14 cellular contexts compared by ENCODE assay signal in the genomic region with DNA sequence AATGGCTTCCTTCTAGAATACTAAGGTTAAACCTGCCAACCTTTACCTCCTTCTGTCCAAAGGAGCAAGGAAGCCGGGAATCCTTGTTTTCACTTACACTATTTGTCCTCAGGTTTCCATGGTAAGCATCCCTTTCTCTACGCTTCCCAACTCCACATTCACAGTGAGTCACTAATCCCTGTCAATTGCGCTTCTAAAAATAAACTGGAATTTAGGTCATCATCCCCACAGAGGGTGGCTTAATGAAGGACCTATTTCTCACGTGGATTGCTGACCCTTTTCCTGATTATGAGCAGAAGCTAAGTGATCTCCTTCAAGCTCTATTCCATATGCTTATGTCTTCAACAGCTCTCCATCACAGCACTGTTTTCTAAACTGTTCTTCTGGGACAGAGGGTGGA. TPM values are rescaled to one million over a fixed set of nuclear protein-coding genes. Genes with fewer than 3 reads are reported as not detected.
DNase-seq lines count a peak whose midpoint lies in the region; ATAC-seq, FAIRE-seq and TF ChIP-seq lines count a peak whose summit lies in the region.
"Had no signal": no experiment of that assay in that cellular context is flagged by ENCODE, and none has a peak within 500 bp of the region (broad histone marks: within the 10 kb centered on the region; RNA-seq: fewer than 3 reads in every experiment).

No MANE protein-coding gene starts in this region.

- no peaks in the 10 kb centered on the region for H3K4me1 Mint-ChIP-seq in activated CD8-positive, alpha-beta T cell treated with anti-CD3 and anti-CD28 coated beads, Interleukin-2, amount 10 ng/mL, durations not matched to agents 7 days and 5 days (ENCODE audit: low read depth)
- H3K4me1 Mint-ChIP-seq in natural killer cell treated with Interleukin-12 subunit alpha and Interleukin-12 subunit beta and Interleukin-15 and Interleukin-18, amount 100 ng/mL, for 72 hours (ENCODE audit: low read depth in 2 of 2): no peaks in the 10 kb centered on the region

- H3K4me2 ChIP-seq in osteoblast (ENCODE audit: insufficient read depth, low read length): peak overlapping the region; percentile 20

- no peaks in the 10 kb centered on the region for H3K36me3 Mint-ChIP-seq in activated CD8-positive, alpha-beta T cell treated with anti-CD3 and anti-CD28 coated beads, Interleukin-2, amount 10 ng/mL, durations not matched to agents 7 days and 5 days (ENCODE audit: low read depth)
- H3K36me3 Mint-ChIP-seq in natural killer cell treated with Interleukin-12 subunit alpha and Interleukin-12 subunit beta and Interleukin-15 and Interleukin-18, amount 100 ng/mL, for 72 hours: no peaks in the 10 kb centered on the region

- no peak for ATAC-seq in activated CD8-positive, alpha-beta T cell treated with anti-CD3 and anti-CD28 coated beads, Interleukin-2, amount 10 ng/mL, durations not matched to agents 7 days and 5 days
- no peak for ATAC-seq in natural killer cell treated with Interleukin-12 subunit alpha and Interleukin-12 subunit beta and Interleukin-15 and Interleukin-18, amount 100 ng/mL, for 72 hours
- ATAC-seq in HG03571 (IDR thresholded peaks at IDR 0.05; ENCODE audit: unreplicated experiment): no peak
- ATAC-seq: effector memory CD8-positive, alpha-beta T cell had no signal

- H2AFZ ChIP-seq in osteoblast (ENCODE audit: low read length): no peak overlapping the region

- no peaks in the 10 kb centered on the region for H3K27me3 ChIP-seq in osteoblast (ENCODE audit: insufficient read depth, low read length)
- H3K27me3 ChIP-seq: uterus had no signal

- no peak overlapping the region for H3K4me3 Mint-ChIP-seq in activated CD8-positive, alpha-beta T cell treated with anti-CD3 and anti-CD28 coated beads, Interleukin-2, amount 10 ng/mL, durations not matched to agents 7 days and 5 days
- no peak overlapping the region for H3K4me3 Mint-ChIP-seq in natural killer cell treated with Interleukin-12 subunit alpha and Interleukin-12 subunit beta and Interleukin-15 and Interleukin-18, amount 100 ng/mL, for 72 hours
- H3K4me3 Mint-ChIP-seq: effector memory CD8-positive, alpha-beta T cell had no signal

- no peaks in the 10 kb centered on the region for H3K9me3 ChIP-seq in osteoblast (ENCODE audit: low read depth, low read length)
- H3K9me3 ChIP-seq: uterus had no signal

- no peak overlapping the region for H3K27ac Mint-ChIP-seq in activated CD8-positive, alpha-beta T cell treated with anti-CD3 and anti-CD28 coated beads, Interleukin-2, amount 10 ng/mL, durations not matched to agents 7 days and 5 days
- H3K27ac Mint-ChIP-seq in natural killer cell treated with Interleukin-12 subunit alpha and Interleukin-12 subunit beta and Interleukin-15 and Interleukin-18, amount 100 ng/mL, for 72 hours: no peak overlapping the region
- H3K27ac Mint-ChIP-seq: effector memory CD8-positive, alpha-beta T cell had no signal

- H3K4me3 ChIP-seq in osteoblast (ENCODE audit: insufficient read depth, low read length): no peak overlapping the region
- H3K4me3 ChIP-seq: uterus had no signal

- peaks cover 10% of the 10 kb centered on the region for H3K4me1 ChIP-seq in osteoblast (ENCODE audit: insufficient read depth, low read length)
- H3K4me1 ChIP-seq: uterus had no signal

- no peaks in the 10 kb centered on the region for H3K79me2 ChIP-seq in osteoblast (ENCODE audit: insufficient read depth, low read length)

- FAIRE-seq in RCC 7860 (lab: Jason Lieb, UNC): no peak

- H4K20me1 ChIP-seq in osteoblast (ENCODE audit: insufficient read depth, low read length): no peaks in the 10 kb centered on the region

- no peaks in the 10 kb centered on the region for H3K36me3 ChIP-seq in osteoblast (ENCODE audit: insufficient read depth, low read length)
- H3K36me3 ChIP-seq: uterus had no signal

- DNase-seq in EH (ENCODE audit: low read depth): peak; percentile 87
- DNase-seq in RCC 7860 (ENCODE audit: low spot score): peak; percentile 72
- DNase-seq in fibroblast of gingiva (ENCODE audit: low read depth): peak; percentile 73
- DNase-seq in osteoblast (ENCODE audit: insufficient read length, low spot score, missing footprints): peak; percentile 80
- no peak for DNase-seq in activated naive CD4-positive, alpha-beta T cell (lab: John Stamatoyannopoulos, UW)
- DNase-seq in activated CD8-positive, alpha-beta T cell treated with anti-CD3 and anti-CD28 coated beads, Interleukin-2, amount 10 ng/mL, durations not matched to agents 7 days and 5 days: no peak
- DNase-seq in natural killer cell treated with Interleukin-12 subunit alpha and Interleukin-12 subunit beta and Interleukin-15 and Interleukin-18, amount 100 ng/mL, for 72 hours (ENCODE audit: low spot score): no peak
- DNase-seq: effector memory CD8-positive, alpha-beta T cell; GDM1; NCI-H1436; stimulated activated CD4-positive, alpha-beta T cell treated with anti-CD3 and anti-CD28 coated beads, Interleukin-4, amount 100 ng/mL, for 1 hour; T-helper 1 cell; uterus had no signal

- CTCF ChIA-PET in activated CD8-positive, alpha-beta T cell treated with anti-CD3 and anti-CD28 coated beads, Interleukin-2, amount 10 ng/mL, durations not matched to agents 7 days and 5 days (lab: Charles Lee): no interaction called here

- H3K9me3 Mint-ChIP-seq in activated CD8-positive, alpha-beta T cell treated with anti-CD3 and anti-CD28 coated beads, Interleukin-2, amount 10 ng/mL, durations not matched to agents 7 days and 5 days (ENCODE audit: insufficient read depth): no peaks in the 10 kb centered on the region
- no peaks in the 10 kb centered on the region for H3K9me3 Mint-ChIP-seq in natural killer cell treated with Interleukin-12 subunit alpha and Interleukin-12 subunit beta and Interleukin-15 and Interleukin-18, amount 100 ng/mL, for 72 hours
- H3K9me3 Mint-ChIP-seq: effector memory CD8-positive, alpha-beta T cell had no signal

- POLR2A ChIA-PET in activated CD8-positive, alpha-beta T cell treated with anti-CD3 and anti-CD28 coated beads, Interleukin-2, amount 10 ng/mL, durations not matched to agents 7 days and 5 days (lab: Charles Lee): no interaction called here

- peak overlapping the region; percentile 13 for H3K27ac ChIP-seq in osteoblast (ENCODE audit: low read depth, low read length)
- H3K27ac ChIP-seq: uterus had no signal

- TF ChIP-seq CTCF in osteoblast (IDR thresholded peaks at IDR 0.05; ENCODE audit: extremely low read depth, low read depth, low read length): no peak

- H3K27me3 Mint-ChIP-seq in activated CD8-positive, alpha-beta T cell treated with anti-CD3 and anti-CD28 coated beads, Interleukin-2, amount 10 ng/mL, durations not matched to agents 7 days and 5 days (ENCODE audit: low read depth): peaks cover 8% of the 10 kb centered on the region
- peaks cover 8 to 39% of the 10 kb centered on the region in 2 donors for H3K27me3 Mint-ChIP-seq in natural killer cell treated with Interleukin-12 subunit alpha and Interleukin-12 subunit beta and Interleukin-15 and Interleukin-18, amount 100 ng/mL, for 72 hours

RNA-seq across cellular contexts. Expression of gene ABCA4, which starts 39.9 kb away (rescaled TPM):
- total RNA-seq in osteoblast: under 0.01 and 1.1 TPM in 2 replicates
- not detected for total RNA-seq in activated CD8-positive, alpha-beta T cell treated with anti-CD3 and anti-CD28 coated beads, Interleukin-2, amount 10 ng/mL, durations not matched to agents 7 days and 5 days
- not detected for total RNA-seq in natural killer cell treated with Interleukin-12 subunit alpha and Interleukin-12 subunit beta and Interleukin-15 and Interleukin-18, amount 100 ng/mL, for 72 hours

Comparison
In these comparisons a context has a peak if more than half of its experiments do, and no peak if none do; other contexts are left out.
1. DNase-seq: peak in EH (single experiment), RCC 7860 (single experiment), fibroblast of gingiva (single experiment) and osteoblast (single experiment); none in activated naive CD4-positive, alpha-beta T cell (0 of 4), activated CD8-positive, alpha-beta T cell treated with anti-CD3 and anti-CD28 coated beads, Interleukin-2, amount 10 ng/mL, durations not matched to agents 7 days and 5 days (single experiment) and natural killer cell treated with Interleukin-12 subunit alpha and Interleukin-12 subunit beta and Interleukin-15 and Interleukin-18, amount 100 ng/mL, for 72 hours (single experiment).